Comparison of ENCODE assay signal across 17 cellular contexts in genomic region chr6:158191032-158191431, GRCh38. TPM values are rescaled to one million over a fixed set of nuclear protein-coding genes. Genes with fewer than 3 reads are reported as not detected.
A peak's percentile ranks its signal among the peaks of the same experiment; 100 is the strongest.
DNase-seq lines count a peak whose midpoint lies in the region; ATAC-seq, FAIRE-seq and TF ChIP-seq lines count a peak whose summit lies in the region.
"Had no signal": no experiment of that assay in that cellular context is flagged by ENCODE, and none has a peak within 500 bp of the region (broad histone marks: within the 10 kb centered on the region; RNA-seq: fewer than 3 reads in every experiment).

No MANE protein-coding gene starts in this region.

- ATAC-seq in HepG2: no peak
- ATAC-seq in esophagus mucosa: peak; percentile 88
- ATAC-seq in mucosa of descending colon: peak; percentile 56
- no peak for ATAC-seq in GM21515 (IDR thresholded peaks at IDR 0.05; ENCODE audit: unreplicated experiment)

- H3K4me3 ChIP-seq in liver (ENCODE audit: low read depth in 1 of 3, low read length in 3 of 3): no peak overlapping the region
- H3K4me3 ChIP-seq in HepG2 (replicated peaks in 1 of 3; ENCODE audit: insufficient read depth in 1 of 3, low read depth in 2 of 3, low read length in 3 of 3): no peak overlapping the region
- H3K4me3 ChIP-seq in mucosa of descending colon: no peak overlapping the region
- H3K4me3 ChIP-seq: BLaER1, HAP-1 had no signal

- H3K27ac Mint-ChIP-seq in type B pancreatic cell: peak overlapping the region; percentile 75
- H3K27ac Mint-ChIP-seq: CD14-positive monocyte; CD4-positive, alpha-beta memory T cell had no signal

- TF ChIP-seq CTCF in liver (IDR thresholded peaks at IDR 0.05; ENCODE audit: low read depth, low read length, missing input control): no peak
- TF ChIP-seq CTCF in HepG2 (CRISPR knock-in tag; IDR thresholded peaks at IDR 0.05): no peak
- TF ChIP-seq CTCF in mucosa of descending colon (IDR thresholded peaks at IDR 0.05): no peak
- no peak for TF ChIP-seq CTCF in type B pancreatic cell (conservative IDR thresholded peaks at IDR 0.05)

- H3K9ac ChIP-seq in liver (ENCODE audit: low read depth in 1 of 2, low read length in 2 of 2) (no peak overlapping the region), HepG2 (ENCODE audit: insufficient read depth, low read depth, low read length) (no peak overlapping the region)
- H3K9ac ChIP-seq: BLaER1 had no signal

- 79% methylated on average over 1 of the region's 1 CpG for WGBS in liver
- WGBS in HepG2 (ENCODE audit: low lambda C conversion rate): 83% methylated on average over 1 of the region's 1 CpG

- intact Hi-C loops in HepG2 (cut with micrococcal nuclease; ENCODE audit: unreplicated experiment) (no loop called here), mucosa of descending colon (cut with DNase I, micrococcal nuclease) (no loop called here)

- TF ChIP-seq POLR2A in HepG2 (IDR thresholded peaks at IDR 0.05; ENCODE audit: insufficient read depth in 1 of 2, low read depth in 2 of 2, low read length in 2 of 2): no peak

- peaks cover 0 to 5% (median 2%) of the 10 kb centered on the region in 4 donors for H3K36me3 ChIP-seq in liver (ENCODE audit: control insufficient read depth in 4 of 4, insufficient read depth in 3 of 4, low read depth in 1 of 4, low read length in 3 of 4)
- peaks cover 5 to 14% of the 10 kb centered on the region in 2 experiments; a peak in 3 of 5 replicates for H3K36me3 ChIP-seq in HepG2 (replicated peaks in 1 of 2; ENCODE audit: control insufficient read depth in 1 of 2, insufficient read depth in 2 of 2, low read length in 2 of 2)
- H3K36me3 ChIP-seq in mucosa of descending colon (ENCODE audit: low read depth): no peaks in the 10 kb centered on the region

- DNase-seq in HepG2 (ENCODE audit: low spot score) (no peak), mucosa of descending colon (no peak), type B pancreatic cell (ENCODE audit: extremely low spot score, unreplicated experiment) (no peak), DMS79 (lab: John Stamatoyannopoulos, UW) (no peak), A172 (ENCODE audit: low spot score) (no peak)
- DNase-seq: CD4-positive, alpha-beta memory T cell; DMS153; DMS79 treated with DMSO at 0.1 percent for 48 hours; GF-D8; IMR-90 had no signal

- H3K27me3 Mint-ChIP-seq in type B pancreatic cell: no peaks in the 10 kb centered on the region
- H3K27me3 Mint-ChIP-seq: CD4-positive, alpha-beta memory T cell had no signal

- no peak overlapping the region for H3K4me2 ChIP-seq in HepG2 (ENCODE audit: low read depth, low read length)
- H3K4me2 ChIP-seq: BLaER1 had no signal

- no peak for TF ChIP-seq RAD21 in liver (IDR thresholded peaks at IDR 0.05)
- no peak for TF ChIP-seq RAD21 in HepG2 (CRISPR knock-in tag; IDR thresholded peaks at IDR 0.05)

- FAIRE-seq in HepG2 (lab: Jason Lieb, UNC): no peak

- peaks cover 4% of the 10 kb centered on the region for H3K4me1 Mint-ChIP-seq in type B pancreatic cell (ENCODE audit: unreplicated experiment)
- H3K4me1 Mint-ChIP-seq: CD4-positive, alpha-beta memory T cell had no signal

- TF ChIP-seq EP300 in HepG2 (IDR thresholded peaks at IDR 0.05; ENCODE audit: low read depth in 2 of 2, low read length in 2 of 2): no peak
- TF ChIP-seq EP300 in HepG2 (CRISPR knock-in tag; IDR thresholded peaks at IDR 0.05; ENCODE audit: borderline replicate concordance): no peak

- H3K4me3 Mint-ChIP-seq in type B pancreatic cell: peak overlapping the region; percentile 35
- H3K4me3 Mint-ChIP-seq: CD14-positive monocyte; CD4-positive, alpha-beta memory T cell had no signal

- CTCF ChIA-PET in HepG2 (lab: Yijun Ruan, JAX; ENCODE audit: low intra/inter-chr PET ratio, low total read pairs): no interaction called here

- POLR2A ChIA-PET in HepG2 (lab: Yijun Ruan, JAX): interaction anchor here (0.6 kb wide), 1 partner anchor 20 kb away, joined by 3 read pairs; no protein-coding TSS in a partner anchor

- H3K27me3 ChIP-seq in liver (ENCODE audit: control insufficient read depth in 4 of 4, insufficient read depth in 4 of 4, low read length in 3 of 4): no peaks in the 10 kb centered on the region
- H3K27me3 ChIP-seq in HepG2 (ENCODE audit: control insufficient read depth in 1 of 2, insufficient read depth in 2 of 2, low read length in 2 of 2): no peaks in the 10 kb centered on the region
- H3K27me3 ChIP-seq: BLaER1 had no signal

- H3K9me3 ChIP-seq in liver (ENCODE audit: control insufficient read depth in 4 of 4, low read length in 3 of 4) (no peaks in the 10 kb centered on the region), HepG2 (ENCODE audit: low read length) (no peaks in the 10 kb centered on the region), mucosa of descending colon (no peaks in the 10 kb centered on the region)
- H3K9me3 ChIP-seq: HAP-1 had no signal

- no peak overlapping the region for H2AFZ ChIP-seq in HepG2 (ENCODE audit: low read length)

- H3K27ac ChIP-seq in liver (ENCODE audit: low read depth in 1 of 2, low read length in 2 of 2): no peak overlapping the region
- H3K27ac ChIP-seq in HepG2 (ENCODE audit: extremely low read length, insufficient read depth, low read length): no peak overlapping the region
- H3K27ac ChIP-seq: 22Rv1, BLaER1 had no signal

- BruUV-seq in HepG2 (replicated peaks; lab: Mats Ljungman, UMichigan): no TSS peak

- in situ Hi-C loops in HepG2 (cut with HindIII; ENCODE audit: extremely low pct_ligation_motif_present, low pct_unique_long_range_greater_than_20kb): no loop called here

- H4K20me1 ChIP-seq in HepG2 (ENCODE audit: insufficient read depth, low read length): no peaks in the 10 kb centered on the region
- H4K20me1 ChIP-seq: BLaER1 had no signal

- H3K4me1 ChIP-seq in liver (ENCODE audit: control insufficient read depth in 4 of 4, insufficient read depth in 4 of 4, low read length in 3 of 4) (peaks cover 0 to 5% (median under 1%) of the 10 kb centered on the region in 4 donors), HepG2 (ENCODE audit: insufficient read depth, low read length) (peaks cover 46% of the 10 kb centered on the region), mucosa of descending colon (ENCODE audit: low read depth) (no peaks in the 10 kb centered on the region)
- H3K4me1 ChIP-seq: BLaER1, HAP-1 had no signal

- H3K9me3 Mint-ChIP-seq in type B pancreatic cell: no peaks in the 10 kb centered on the region

- H3K36me3 Mint-ChIP-seq in type B pancreatic cell: peaks cover 20% of the 10 kb centered on the region

- no peaks in the 10 kb centered on the region for H3K79me2 ChIP-seq in HepG2 (ENCODE audit: insufficient read depth, low read length)

RNA-seq across cellular contexts. Expression of gene GTF2H5, which starts 22.9 kb away (rescaled TPM):
- total RNA-seq in liver (1 to 10 TPM; 1.5 TPM), HepG2 (2016; rRNA removed; fragmentation: Illumina TruSeq; extraction: Trizol) (45.9 and 68.0 TPM in 2 replicates), esophagus mucosa (20.4 TPM), mucosa of descending colon (10 to 100 TPM; 11.2 to 15.8 (median 13.2) TPM), type B pancreatic cell (ENCODE audit: low replicate concordance) (27.3 and 29.9 TPM in 2 replicates)
- polyA plus RNA-seq in liver (10 to 100 TPM in 1 of 2 donors, 1 to 10 TPM in 1; 5.4 to 17.3 TPM), HepG2 (2011; rRNA removed) (5.0 and 7.4 TPM in 2 replicates)
- 28.7 and 36.7 TPM in 2 replicates for total RNA-seq in HepG2 (2016; cell fraction: cytosol; rRNA removed; fragmentation: Illumina TruSeq; extraction: Trizol; ENCODE audit: low read depth)
- total RNA-seq in HepG2 (2016; cell fraction: insoluble cytoplasmic fraction; rRNA removed; fragmentation: Illumina TruSeq; extraction: Trizol): 49.0 and 71.1 TPM in 2 replicates
- total RNA-seq in HepG2 (2016; cell fraction: membrane; rRNA removed; fragmentation: Illumina TruSeq; extraction: Trizol): 36.3 and 42.5 TPM in 2 replicates
- total RNA-seq in HepG2 (2016; cell fraction: nucleus; rRNA removed; fragmentation: Illumina TruSeq; extraction: Trizol): 15.2 and 16.4 TPM in 2 replicates
- 3.1 and 4.2 TPM in 2 replicates for polyA plus RNA-seq in HepG2 (2011; cell fraction: cytosol; rRNA removed)
- 1.3 and 1.5 TPM in 2 replicates for polyA plus RNA-seq in HepG2 (2011; cell fraction: nucleus; rRNA removed)
- 12.3 and 19.5 TPM in 2 replicates for polyA plus RNA-seq in HepG2 (2012)
- polyA plus RNA-seq in HepG2 (2016; cell fraction: cytosol; fragmentation: Illumina TruSeq; extraction: Trizol; ENCODE audit: low read depth): 33.3 and 41.1 TPM in 2 replicates
- polyA plus RNA-seq in HepG2 (2016; cell fraction: insoluble cytoplasmic fraction; fragmentation: Illumina TruSeq; extraction: Trizol; ENCODE audit: low read depth): 68.1 and 71.8 TPM in 2 replicates
- polyA plus RNA-seq in HepG2 (2016; cell fraction: membrane; fragmentation: Illumina TruSeq; extraction: Trizol; ENCODE audit: low read depth): 37.1 and 41.1 TPM in 2 replicates
- polyA plus RNA-seq in HepG2 (2016; cell fraction: nucleus; fragmentation: Illumina TruSeq; extraction: Trizol; ENCODE audit: insufficient read depth, low read depth): 29.2 and 31.1 TPM in 2 replicates
- 1.1 TPM in 2 replicates for polyA minus RNA-seq in HepG2 (2011; rRNA and poly(A)+ RNA removed; ENCODE audit: low replicate concordance)
- polyA minus RNA-seq in HepG2 (2011; cell fraction: cytosol; rRNA and poly(A)+ RNA removed): 0.89 and 1.4 TPM in 2 replicates
- 2.1 and 2.6 TPM in 2 replicates for polyA minus RNA-seq in HepG2 (2011; cell fraction: nucleus; rRNA and poly(A)+ RNA removed)
- total RNA-seq in A172 (2014; rRNA removed; shearing (Covaris generic)): 8.5 and 14.9 TPM in 2 replicates

RNA-seq across cellular contexts. Expression of gene SERAC1, which starts 23.0 kb away (rescaled TPM):
- total RNA-seq in liver (1 to 10 TPM; 2.6 to 4.4 TPM), HepG2 (2016; rRNA removed; fragmentation: Illumina TruSeq; extraction: Trizol) (8.1 and 9.6 TPM in 2 replicates), esophagus mucosa (7.4 TPM), mucosa of descending colon (10 to 100 TPM in 1 of 3 donors, 1 to 10 TPM in 2; 5.8 to 12.2 (median 8.0) TPM), type B pancreatic cell (ENCODE audit: low replicate concordance) (11.2 and 12.4 TPM in 2 replicates)
- polyA plus RNA-seq in liver (1 to 10 TPM; 2.0 to 2.1 TPM), HepG2 (2011; rRNA removed) (4.5 and 5.5 TPM in 2 replicates)
- total RNA-seq in HepG2 (2016; cell fraction: cytosol; rRNA removed; fragmentation: Illumina TruSeq; extraction: Trizol; ENCODE audit: low read depth): 1.6 and 2.3 TPM in 2 replicates
- total RNA-seq in HepG2 (2016; cell fraction: insoluble cytoplasmic fraction; rRNA removed; fragmentation: Illumina TruSeq; extraction: Trizol): 7.7 and 9.8 TPM in 2 replicates
- total RNA-seq in HepG2 (2016; cell fraction: membrane; rRNA removed; fragmentation: Illumina TruSeq; extraction: Trizol): 3.9 and 4.2 TPM in 2 replicates
- 7.4 and 8.9 TPM in 2 replicates for total RNA-seq in HepG2 (2016; cell fraction: nucleus; rRNA removed; fragmentation: Illumina TruSeq; extraction: Trizol)
- polyA plus RNA-seq in HepG2 (2011; cell fraction: cytosol; rRNA removed): 2.2 and 4.5 TPM in 2 replicates
- 4.5 and 5.0 TPM in 2 replicates for polyA plus RNA-seq in HepG2 (2011; cell fraction: nucleus; rRNA removed)
- polyA plus RNA-seq in HepG2 (2012): 5.7 and 6.2 TPM in 2 replicates
- polyA plus RNA-seq in HepG2 (2016; cell fraction: cytosol; fragmentation: Illumina TruSeq; extraction: Trizol; ENCODE audit: low read depth): 0.77 and 0.81 TPM in 2 replicates
- polyA plus RNA-seq in HepG2 (2016; cell fraction: insoluble cytoplasmic fraction; fragmentation: Illumina TruSeq; extraction: Trizol; ENCODE audit: low read depth): 6.7 and 7.8 TPM in 2 replicates
- 2.3 TPM in 2 replicates for polyA plus RNA-seq in HepG2 (2016; cell fraction: membrane; fragmentation: Illumina TruSeq; extraction: Trizol; ENCODE audit: low read depth)
- 10.6 and 11.6 TPM in 2 replicates for polyA plus RNA-seq in HepG2 (2016; cell fraction: nucleus; fragmentation: Illumina TruSeq; extraction: Trizol; ENCODE audit: insufficient read depth, low read depth)
- polyA minus RNA-seq in HepG2 (2011; rRNA and poly(A)+ RNA removed; ENCODE audit: low replicate concordance): 1.2 and 2.3 TPM in 2 replicates
- polyA minus RNA-seq in HepG2 (2011; cell fraction: cytosol; rRNA and poly(A)+ RNA removed): 3.6 and 3.9 TPM in 2 replicates
- polyA minus RNA-seq in HepG2 (2011; cell fraction: nucleus; rRNA and poly(A)+ RNA removed): 9.7 and 11.6 TPM in 2 replicates
- total RNA-seq in A172 (2014; rRNA removed; shearing (Covaris generic)): 10.2 and 11.0 TPM in 2 replicates

Comparison
In these comparisons a context has a peak if more than half of its experiments do, and no peak if none do; other contexts are left out.
1. ATAC-seq: peak in esophagus mucosa (single experiment) and mucosa of descending colon (single experiment); none in HepG2 (single experiment) and GM21515 (single experiment).